Comparison of ENCODE assay signal across 15 cellular contexts in the genomic region with DNA sequence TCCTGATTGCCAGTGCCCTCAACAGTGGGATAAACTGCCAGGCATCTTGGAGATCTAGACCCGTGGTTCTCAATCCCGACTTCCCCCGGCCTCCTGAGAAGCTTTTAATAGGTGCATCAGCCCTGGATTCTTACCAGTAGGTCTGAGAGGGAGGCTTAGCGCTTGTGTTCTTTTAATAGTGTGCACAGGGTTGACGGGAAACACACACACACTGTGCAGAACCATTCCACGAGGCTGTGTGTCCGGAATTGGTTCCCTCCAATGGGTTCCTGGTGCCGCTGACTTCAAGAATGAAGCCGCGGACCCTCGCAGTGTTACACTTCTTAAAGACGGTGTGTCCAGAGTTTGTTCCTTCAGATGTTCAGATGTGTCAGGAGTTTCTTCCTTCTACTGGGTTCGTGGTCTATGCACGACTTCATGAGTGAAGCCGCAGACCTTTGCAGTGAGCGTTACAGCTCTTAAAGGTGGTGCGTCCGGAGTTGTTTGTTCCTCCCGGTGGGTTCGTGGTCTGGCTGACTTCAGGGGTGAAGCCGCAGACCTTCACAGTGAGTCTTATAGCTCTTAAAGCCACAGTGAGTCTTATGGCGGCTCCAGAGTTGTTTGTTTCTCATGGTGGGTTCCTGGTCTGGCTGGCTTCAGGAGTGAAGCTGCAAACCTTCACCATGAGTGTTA. TPM values are rescaled to one million over a fixed set of nuclear protein-coding genes. Genes with fewer than 3 reads are reported as not detected.
DNase-seq lines count a peak whose midpoint lies in the region; ATAC-seq and TF ChIP-seq lines count a peak whose summit lies in the region.
"Had no signal": no experiment of that assay in that cellular context is flagged by ENCODE, and none has a peak within 500 bp of the region (broad histone marks: within the 10 kb centered on the region; RNA-seq: fewer than 3 reads in every experiment).

No MANE protein-coding gene starts in this region.

- ATAC-seq in activated B cell treated with CpG ODN at 0.5 μM for 24 hours (ENCODE audit: low read depth) = no peak
- ATAC-seq in activated naive CD8-positive, alpha-beta T cell treated with anti-CD3 and anti-CD28 coated beads, Interleukin-2, amount 50 U/mL, for 24 hours = peak; percentile 80
- ATAC-seq: lower lobe of right lung had no signal

- H3K27ac ChIP-seq in breast epithelium = no peak overlapping the region
- H3K27ac ChIP-seq: esophagus squamous epithelium, lower lobe of right lung had no signal

- no peak overlapping the region for H3K27ac Mint-ChIP-seq in activated B cell treated with CpG ODN at 0.5 μM for 24 hours
- H3K27ac Mint-ChIP-seq in activated naive CD8-positive, alpha-beta T cell treated with anti-CD3 and anti-CD28 coated beads, Interleukin-2, amount 50 U/mL, for 24 hours = peak overlapping the region; percentile 70

- intact Hi-C loops in activated B cell treated with CpG ODN at 0.5 μM for 24 hours (cut with micrococcal nuclease) (no loop called here), breast epithelium (cut with DNase I; ENCODE audit: low total_unique reads) (no loop called here)

- H3K36me3 Mint-ChIP-seq in activated B cell treated with CpG ODN at 0.5 μM for 24 hours (ENCODE audit: low read depth) = no peaks in the 10 kb centered on the region
- H3K36me3 Mint-ChIP-seq in activated naive CD8-positive, alpha-beta T cell treated with anti-CD3 and anti-CD28 coated beads, Interleukin-2, amount 50 U/mL, for 24 hours (ENCODE audit: low read depth) = no peaks in the 10 kb centered on the region

- no peaks in the 10 kb centered on the region for H3K9me3 Mint-ChIP-seq in activated B cell treated with CpG ODN at 0.5 μM for 24 hours
- H3K9me3 Mint-ChIP-seq in activated naive CD8-positive, alpha-beta T cell treated with anti-CD3 and anti-CD28 coated beads, Interleukin-2, amount 50 U/mL, for 24 hours = no peaks in the 10 kb centered on the region

- no peak for TF ChIP-seq POLR2A in breast epithelium (IDR thresholded peaks at IDR 0.05)

- no peaks in the 10 kb centered on the region for H3K9me3 ChIP-seq in breast epithelium
- H3K9me3 ChIP-seq: esophagus squamous epithelium, lower lobe of right lung had no signal

- H3K27me3 Mint-ChIP-seq in activated B cell treated with CpG ODN at 0.5 μM for 24 hours = peaks cover 52% of the 10 kb centered on the region
- H3K27me3 Mint-ChIP-seq in activated naive CD8-positive, alpha-beta T cell treated with anti-CD3 and anti-CD28 coated beads, Interleukin-2, amount 50 U/mL, for 24 hours = peaks cover 57% of the 10 kb centered on the region

- DNase-seq in NOMO-1 treated with dmso at 0.1 percent for 144 hours (lab: John Stamatoyannopoulos, UW; ENCODE audit: unreplicated experiment) = peak; percentile 28
- no peak for DNase-seq in NOMO-1 treated with DMSO at 0.1 percent for 48 hours (lab: John Stamatoyannopoulos, UW; ENCODE audit: unreplicated experiment)
- no peak for DNase-seq in activated B cell treated with CpG ODN at 0.5 μM for 24 hours
- peak; percentile 53 for DNase-seq in activated naive CD8-positive, alpha-beta T cell treated with anti-CD3 and anti-CD28 coated beads, Interleukin-2, amount 50 U/mL, for 24 hours
- peak; percentile 21 to 24 for DNase-seq in stimulated activated CD8-positive, alpha-beta memory T cell treated with anti-CD3 and anti-CD28 coated beads, Interleukin-7, amount 100 ng/mL, for 1 hour (ENCODE audit: low read depth in 2 of 2)
- DNase-seq in NCI-H69 (lab: John Stamatoyannopoulos, UW) = no peak
- no peak for DNase-seq in breast epithelium (ENCODE audit: low spot score in 2 of 2)
- DNase-seq in NCI-H226 = no peak
- DNase-seq: cerebellar nuclear complex, esophagus squamous epithelium, GOT3, lower lobe of right lung, NCI-H2029, trophoblast cell had no signal

- POLR2A ChIA-PET in activated B cell treated with CpG ODN at 0.5 μM for 24 hours (lab: Charles Lee) = no interaction called here

- H3K4me1 ChIP-seq in breast epithelium = no peaks in the 10 kb centered on the region

- H3K4me3 ChIP-seq in breast epithelium = no peak overlapping the region
- H3K4me3 ChIP-seq: esophagus squamous epithelium, lower lobe of right lung had no signal

- H3K27me3 ChIP-seq in breast epithelium = peaks cover 2 to 22% of the 10 kb centered on the region in 2 donors

- peaks cover 12% of the 10 kb centered on the region for H3K4me1 Mint-ChIP-seq in activated B cell treated with CpG ODN at 0.5 μM for 24 hours
- H3K4me1 Mint-ChIP-seq in activated naive CD8-positive, alpha-beta T cell treated with anti-CD3 and anti-CD28 coated beads, Interleukin-2, amount 50 U/mL, for 24 hours = peaks cover 34% of the 10 kb centered on the region

- H3K36me3 ChIP-seq in breast epithelium = no peaks in the 10 kb centered on the region
- H3K36me3 ChIP-seq: esophagus squamous epithelium, lower lobe of right lung had no signal

- peak overlapping the region; percentile 33 for H3K4me3 Mint-ChIP-seq in activated B cell treated with CpG ODN at 0.5 μM for 24 hours
- peak overlapping the region; percentile 73 for H3K4me3 Mint-ChIP-seq in activated naive CD8-positive, alpha-beta T cell treated with anti-CD3 and anti-CD28 coated beads, Interleukin-2, amount 50 U/mL, for 24 hours

- TF ChIP-seq CTCF in activated B cell treated with CpG ODN at 0.5 μM for 24 hours (IDR thresholded peaks at IDR 0.05) (no peak), breast epithelium (IDR thresholded peaks at IDR 0.05) (no peak)

- CTCF ChIA-PET in activated B cell treated with CpG ODN at 0.5 μM for 24 hours (lab: Charles Lee) = no interaction called here

RNA-seq across cellular contexts. Expression of a gene that starts 46.6 kb away (rescaled TPM):
- total RNA-seq in activated B cell treated with CpG ODN at 0.5 μM for 24 hours (not detected in 2 replicates), breast epithelium (under 1 TPM in 1 of 3 donors, not detected in 2; 0.33 TPM)
- total RNA-seq: osteocyte had no signal

Comparison
In these comparisons a context has a peak if more than half of its experiments do, and no peak if none do; other contexts are left out.
1. DNase-seq: peak in NOMO-1 treated with dmso at 0.1 percent for 144 hours (single experiment), activated naive CD8-positive, alpha-beta T cell treated with anti-CD3 and anti-CD28 coated beads, Interleukin-2, amount 50 U/mL, for 24 hours (single experiment) and stimulated activated CD8-positive, alpha-beta memory T cell treated with anti-CD3 and anti-CD28 coated beads, Interleukin-7, amount 100 ng/mL, for 1 hour (2 of 2); none in NOMO-1 treated with DMSO at 0.1 percent for 48 hours (single experiment), activated B cell treated with CpG ODN at 0.5 μM for 24 hours (single experiment), NCI-H69 (single experiment), breast epithelium (0 of 2) and NCI-H226 (single experiment).